In the genomic region with DNA sequence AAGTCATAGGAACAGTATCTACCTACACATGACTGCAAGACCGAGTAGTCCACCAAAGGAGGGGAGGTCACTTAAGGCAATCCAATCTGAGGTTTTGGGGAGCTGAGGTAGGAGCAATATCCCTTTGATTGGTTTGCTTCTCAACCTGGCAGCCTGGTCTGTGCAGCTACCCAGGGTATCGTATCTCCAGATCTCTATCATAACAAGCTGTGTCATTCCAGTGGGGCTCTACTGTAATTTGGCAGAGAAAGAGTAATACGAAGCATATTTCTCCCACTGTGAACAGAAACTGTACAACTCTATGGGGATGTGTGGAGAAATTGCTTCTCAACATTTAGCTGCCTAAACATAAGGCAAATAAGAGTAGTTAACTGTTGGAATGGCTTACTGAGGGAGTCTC, we compare ENCODE assay signal across 9 cellular contexts. TPM values are rescaled to one million over a fixed set of nuclear protein-coding genes. Genes with fewer than 3 reads are reported as not detected.
"Had no signal": no experiment of that assay in that cellular context is flagged by ENCODE, and none has a peak within 500 bp of the region (broad histone marks: within the 10 kb centered on the region; RNA-seq: fewer than 3 reads in every experiment).

No MANE protein-coding gene starts in this region.

- DNase-seq: GM23248, GOT3, H7, HFFc6, KG1 had no signal

- H3K36me3 ChIP-seq: HAP-1 had no signal

- H3K4me1 ChIP-seq: HAP-1 had no signal

- ATAC-seq: HCT116, HepG2 had no signal

- H3K9me3 ChIP-seq: HAP-1 had no signal

- H3K27ac ChIP-seq: GM23248, HL-60 had no signal

- H3K4me3 ChIP-seq: GM23248, HAP-1 had no signal

- H2AFZ ChIP-seq: GM23248 had no signal

- H3K9ac ChIP-seq: GM23248 had no signal

RNA-seq across cellular contexts. Expression of a gene that starts 20.5 kb away (rescaled TPM):
- total RNA-seq: GM23248, HFFc6 had no signal
- polyA plus RNA-seq: GM23248 had no signal
